ENCODE assay signal across 8 cellular contexts in the genomic region with DNA sequence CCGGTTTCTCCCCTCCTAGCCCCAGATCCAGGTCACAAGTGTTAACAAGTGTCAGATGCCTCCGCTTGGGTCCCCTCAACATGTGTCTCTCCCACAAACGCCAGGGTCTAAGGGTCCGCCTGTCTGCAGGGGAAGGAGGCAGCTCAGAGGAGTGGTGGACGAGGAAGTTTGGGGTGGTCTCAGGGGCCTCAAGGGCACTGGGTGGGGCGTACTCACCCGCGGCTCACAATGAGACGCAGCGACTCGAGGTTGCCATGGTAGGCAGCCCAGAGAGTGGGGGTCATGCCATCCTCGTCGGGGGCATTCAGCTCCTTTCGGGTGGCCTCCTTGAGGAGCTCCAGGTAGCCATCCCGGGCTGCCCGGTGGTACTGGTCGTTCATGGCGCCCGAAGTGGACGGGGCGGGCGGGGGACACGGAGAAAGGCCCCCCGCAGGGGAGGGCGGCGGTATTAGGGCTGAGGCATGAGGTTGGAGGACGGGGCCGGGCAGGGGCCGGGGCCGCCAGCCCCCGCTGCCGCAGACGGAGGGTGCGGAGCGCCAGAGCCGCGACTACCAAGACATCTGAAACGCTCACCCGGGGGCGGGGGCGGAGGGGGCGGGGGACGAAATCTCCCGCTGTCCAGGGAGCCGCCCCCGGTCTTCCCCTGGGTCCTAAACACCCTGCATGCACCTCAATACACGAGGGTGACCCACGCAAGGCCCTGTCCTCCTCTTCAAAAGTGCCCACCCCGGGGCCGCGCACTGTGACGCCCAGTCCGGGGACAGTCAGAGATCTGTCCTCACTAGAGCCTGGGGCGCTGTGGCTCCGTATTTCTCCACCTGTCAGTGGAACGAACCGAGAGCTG. TPM values are rescaled to one million over a fixed set of nuclear protein-coding genes. Genes with fewer than 3 reads are reported as not detected.
DNase-seq lines count a peak whose midpoint lies in the region; ATAC-seq and TF ChIP-seq lines count a peak whose summit lies in the region.

TSS of gene USH1G (minus strand) at position 562 of the 844 bp plus-strand sequence. CDS start at position 380, 182 bp downstream.

- CTCF ChIA-PET in CD8-positive, alpha-beta T cell (lab: Charles Lee) = interaction anchor here (0.7 to 3.8 kb wide), 6 partner anchors 13 to 45 kb away, joined by 3 to 32 read pairs (median 4); no protein-coding TSS in a partner anchor

- peaks cover 49% of the 10 kb centered on the region for H3K27me3 Mint-ChIP-seq in CD8-positive, alpha-beta T cell (ENCODE audit: low read depth)
- peaks cover 32 to 94% (median 69%) of the 10 kb centered on the region in 3 donors for H3K27me3 Mint-ChIP-seq in naive B cell

- ATAC-seq in CD8-positive, alpha-beta T cell = peak; percentile 50
- ATAC-seq in naive B cell (ENCODE audit: low read depth in 2 of 2) (peak; percentile 43 to 44), HG02763 (IDR thresholded peaks at IDR 0.05; ENCODE audit: unreplicated experiment) (no peak), GM19328 (IDR thresholded peaks at IDR 0.05; ENCODE audit: unreplicated experiment) (no peak)

- POLR2A ChIA-PET in CD8-positive, alpha-beta T cell (lab: Charles Lee) = no interaction called here

- peaks cover 8% of the 10 kb centered on the region for H3K4me1 Mint-ChIP-seq in CD8-positive, alpha-beta T cell (ENCODE audit: low read depth)
- peaks cover 13 to 17% (median 17%) of the 10 kb centered on the region in 3 donors for H3K4me1 Mint-ChIP-seq in naive B cell

- peaks cover 13% of the 10 kb centered on the region for H3K4me1 ChIP-seq in CD8-positive, alpha-beta T cell (ENCODE audit: insufficient read depth, low read length)
- no peaks in the 10 kb centered on the region for H3K4me1 ChIP-seq in BE2C

- no peaks in the 10 kb centered on the region for H3K9me3 ChIP-seq in CD8-positive, alpha-beta T cell (ENCODE audit: low read length)
- H3K9me3 ChIP-seq in BE2C = no peaks in the 10 kb centered on the region

- DNase-seq in CD8-positive, alpha-beta T cell = peak in 2 of 7 experiments; percentile 7 to 36
- DNase-seq in LoVo (ENCODE audit: low spot score) = peak; percentile 11
- DNase-seq in dorsolateral prefrontal cortex = no peak
- no peak for DNase-seq in naive B cell
- no peak for DNase-seq in BE2C
- DNase-seq in activated effector memory CD4-positive, alpha-beta T cell treated with Interleukin-2 at 50 U/mL for 16 hours = no peak

- no peaks in the 10 kb centered on the region for H3K9me3 Mint-ChIP-seq in CD8-positive, alpha-beta T cell
- H3K9me3 Mint-ChIP-seq in naive B cell = peaks cover 0 to 2% (median 0%) of the 10 kb centered on the region in 7 donors

- peaks cover 27% of the 10 kb centered on the region for H3K27me3 ChIP-seq in CD8-positive, alpha-beta T cell (ENCODE audit: insufficient read depth, low read length)
- H3K27me3 ChIP-seq in dorsolateral prefrontal cortex (peaks cover 6 to 69% (median 38%) of the 10 kb centered on the region in 45 donors), BE2C (peaks cover 52% of the 10 kb centered on the region)

- no peaks in the 10 kb centered on the region for H3K36me3 ChIP-seq in CD8-positive, alpha-beta T cell (ENCODE audit: insufficient read depth, low read length)
- H3K36me3 ChIP-seq in BE2C = no peaks in the 10 kb centered on the region

- intact Hi-C loops in CD8-positive, alpha-beta T cell (cut with DNase I, micrococcal nuclease) = loop anchor here (1.0 to 2.0 kb wide), 3 partner anchors 35 to 316 kb away; no protein-coding TSS in a partner anchor
- intact Hi-C loops in dorsolateral prefrontal cortex (cut with DNase I) = loop anchor here in 1 of 2 donors (2.0 kb wide), 1 partner anchor 36 kb away; no protein-coding TSS in a partner anchor

- H3K36me3 Mint-ChIP-seq in CD8-positive, alpha-beta T cell = no peaks in the 10 kb centered on the region
- no peaks in the 10 kb centered on the region for H3K36me3 Mint-ChIP-seq in naive B cell

- H3K4me3 ChIP-seq in CD8-positive, alpha-beta T cell (ENCODE audit: low read depth, low read length) = peak within 1 kb of the TSS; percentile 41
- H3K4me3 ChIP-seq in dorsolateral prefrontal cortex (peak within 1 kb of the TSS in 58 of 59 donors; percentile 5 to 58 (median 38)), BE2C (ENCODE audit: low read depth, low read length) (no peak within 1 kb of the TSS)

- no peak within 1 kb of the TSS for H3K27ac Mint-ChIP-seq in CD8-positive, alpha-beta T cell
- H3K27ac Mint-ChIP-seq in naive B cell = peak within 1 kb of the TSS in 1 of 6 donors; percentile 70

- H3K4me3 Mint-ChIP-seq in CD8-positive, alpha-beta T cell = peak within 1 kb of the TSS; percentile 67
- peak within 1 kb of the TSS in 7 of 8 donors; percentile 64 to 85 (median 70) for H3K4me3 Mint-ChIP-seq in naive B cell

- no peak for TF ChIP-seq CTCF in CD8-positive, alpha-beta T cell (IDR thresholded peaks at IDR 0.05)
- TF ChIP-seq CTCF in dorsolateral prefrontal cortex (IDR thresholded peaks at IDR 0.05 in 54 of 56, conservative IDR thresholded peaks at IDR 0.05 in 2 of 56; ENCODE audit: low read depth in 1 of 56, partially characterized antibody in 56 of 56) = no peak
- TF ChIP-seq CTCF in BE2C (IDR thresholded peaks at IDR 0.05; ENCODE audit: low read depth, low read length) = no peak

- H3K27ac ChIP-seq in CD8-positive, alpha-beta T cell (ENCODE audit: low read depth, low read length) = no peak within 1 kb of the TSS
- no peak within 1 kb of the TSS for H3K27ac ChIP-seq in dorsolateral prefrontal cortex

RNA-seq across cellular contexts. Expression of gene USH1G, which starts in this region (rescaled TPM):
- not detected for total RNA-seq in CD8-positive, alpha-beta T cell
- total RNA-seq in dorsolateral prefrontal cortex = under 1 TPM in 3 of 120 experiments, not detected in 117; 0.10 to 0.19 (median 0.16) TPM
- not detected for polyA plus RNA-seq in naive B cell (ENCODE audit: low read depth in 6 of 6)
- polyA plus RNA-seq in BE2C (2012; ENCODE audit: insufficient read depth, insufficient read length, low read depth) = not detected

Comparison
In these comparisons a context has a peak if more than half of its experiments do, and no peak if none do; other contexts are left out.
1. Peak in ATAC-seq and H3K4me3 ChIP-seq in CD8-positive, alpha-beta T cell; RNA of the gene not detected or under 1 TPM.
2. Peak in ATAC-seq in naive B cell; RNA of the gene not detected or under 1 TPM.